Comparison of ENCODE assay signal across 13 cellular contexts in the genomic region with DNA sequence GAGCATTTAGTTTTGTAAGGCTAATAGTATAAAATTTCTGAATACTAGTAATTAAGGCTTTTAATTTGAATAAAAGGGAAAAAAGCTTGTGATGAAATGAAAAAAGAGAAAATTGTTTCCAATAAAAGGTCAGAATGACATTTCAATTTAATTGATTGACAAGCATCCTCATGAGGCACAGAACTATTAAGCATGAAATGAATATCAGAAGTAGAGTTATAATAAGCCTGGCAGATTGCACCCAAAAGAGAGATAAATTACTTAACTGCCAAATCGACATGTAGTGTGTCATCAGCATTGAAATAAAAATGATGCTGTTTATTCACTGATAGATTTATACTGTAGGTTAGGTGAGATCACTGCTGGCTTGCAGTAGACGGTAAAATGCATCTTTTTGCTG.
"Had no signal": no experiment of that assay in that cellular context is flagged by ENCODE, and none has a peak within 500 bp of the region (broad histone marks: within the 10 kb centered on the region; RNA-seq: fewer than 3 reads in every experiment).

No MANE protein-coding gene starts in this region.

- ATAC-seq: effector memory CD8-positive, alpha-beta T cell; esophagus mucosa; foreskin keratinocyte; gastrocnemius medialis; gastroesophageal sphincter; heart left ventricle; heart right ventricle had no signal

- H3K4me3 ChIP-seq: colonic mucosa, coronary artery, dorsolateral prefrontal cortex, esophagus muscularis mucosa, esophagus squamous epithelium, gastrocnemius medialis, gastroesophageal sphincter, heart left ventricle, heart right ventricle had no signal

- H3K36me3 ChIP-seq: colonic mucosa, esophagus muscularis mucosa, esophagus squamous epithelium, gastrocnemius medialis, gastroesophageal sphincter, heart left ventricle, heart right ventricle had no signal

- H3K27ac ChIP-seq: colonic mucosa, coronary artery, dorsolateral prefrontal cortex, epithelial cell of prostate, esophagus muscularis mucosa, esophagus squamous epithelium, foreskin keratinocyte, gastrocnemius medialis, gastroesophageal sphincter, heart left ventricle, heart right ventricle had no signal

- H3K9me3 ChIP-seq: colonic mucosa, esophagus muscularis mucosa, esophagus squamous epithelium, gastrocnemius medialis, gastroesophageal sphincter, heart left ventricle had no signal

- H3K27me3 ChIP-seq: colonic mucosa, dorsolateral prefrontal cortex, esophagus muscularis mucosa, esophagus squamous epithelium, foreskin keratinocyte, gastrocnemius medialis, gastroesophageal sphincter, heart left ventricle, heart right ventricle had no signal
